Comparison of ENCODE assay signal across 15 cellular contexts in genomic region chr20:41572010-41572572, GRCh38. TPM values are rescaled to one million over a fixed set of nuclear protein-coding genes. Genes with fewer than 3 reads are reported as not detected.
DNase-seq lines count a peak whose midpoint lies in the region; ATAC-seq and TF ChIP-seq lines count a peak whose summit lies in the region.
"Had no signal": no experiment of that assay in that cellular context is flagged by ENCODE, and none has a peak within 500 bp of the region (broad histone marks: within the 10 kb centered on the region; RNA-seq: fewer than 3 reads in every experiment).

No MANE protein-coding gene starts in this region.

- H3K36me3 ChIP-seq in body of pancreas (replicated peaks in 1 of 2; ENCODE audit: insufficient read depth in 1 of 2, low read depth in 2 of 2): no peaks in the 10 kb centered on the region
- no peaks in the 10 kb centered on the region for H3K36me3 ChIP-seq in right lobe of liver
- H3K36me3 ChIP-seq in mammary epithelial cell (ENCODE audit: insufficient read depth, low read length): no peaks in the 10 kb centered on the region

- BruUV-seq in mammary epithelial cell (replicated peaks; lab: Mats Ljungman, UMichigan): no TSS peak

- TF ChIP-seq CTCF in LNCAP (IDR thresholded peaks at IDR 0.05) (peak; percentile 44; the same call in 1 of the 2 replicates), body of pancreas (IDR thresholded peaks at IDR 0.05) (peak in 2 of 7 experiments; percentile 17 to 40), right lobe of liver (IDR thresholded peaks at IDR 0.05) (peak in 1 of 4 donors; percentile 35), mammary epithelial cell (conservative IDR thresholded peaks at IDR 0.05 in 1 of 2, IDR thresholded peaks at IDR 0.05 in 1 of 2; ENCODE audit: extremely low read depth in 1 of 2, insufficient read depth in 1 of 2, low read depth in 1 of 2, low read length in 2 of 2) (no peak)

- no peak for ATAC-seq in body of pancreas
- peak; percentile 13 to 61 (median 31) for ATAC-seq in right lobe of liver
- ATAC-seq in GM18511 (IDR thresholded peaks at IDR 0.05; ENCODE audit: unreplicated experiment): no peak

- in situ Hi-C loops in mammary epithelial cell (cut with MboI; ENCODE audit: low sequenced_read_pairs in 2 of 2): loop anchor here in 1 of 2 donors (25.0 kb wide), 1 partner anchor 110 kb away; no protein-coding TSS in a partner anchor

- no peak overlapping the region for H3K9ac ChIP-seq in mammary epithelial cell (ENCODE audit: insufficient read depth, low read length)

- WGBS in body of pancreas, 2 donors: 69 to 71% methylated on average over 2 to 3 of the region's 3 CpGs
- 80% methylated on average over 3 of the region's 3 CpGs for WGBS in right lobe of liver (ENCODE audit: insufficient coverage, low coverage, low lambda C conversion rate, missing lambda C conversion rate)
- 70% methylated on average over 3 of the region's 3 CpGs for WGBS in mammary epithelial cell (ENCODE audit: low coverage, missing lambda C conversion rate)

- H3K4me2 ChIP-seq in mammary epithelial cell (ENCODE audit: insufficient read depth, low read depth, low read length): no peak overlapping the region

- CTCF ChIA-PET in mammary epithelial cell (lab: Charles Lee; ENCODE audit: low non-redundant PET): interaction anchor here (0.5 to 0.9 kb wide), 2 partner anchors 11 to 46 kb away, joined by 3 read pairs; partner anchors contain the start of gene CHD6

- H3K4me1 ChIP-seq in body of pancreas (peaks cover 29% of the 10 kb centered on the region), right lobe of liver (peaks cover 0 to 19% (median 8%) of the 10 kb centered on the region in 4 donors), mammary epithelial cell (ENCODE audit: insufficient read depth, low read length) (peaks cover 3% of the 10 kb centered on the region)

- H4K20me1 ChIP-seq in mammary epithelial cell (ENCODE audit: insufficient read depth, low read length): no peaks in the 10 kb centered on the region

- H3K9me3 ChIP-seq in body of pancreas: no peaks in the 10 kb centered on the region
- H3K9me3 ChIP-seq in right lobe of liver: no peaks in the 10 kb centered on the region
- H3K9me3 ChIP-seq in mammary epithelial cell (replicated peaks; ENCODE audit: insufficient read depth, low read length): no peaks in the 10 kb centered on the region

- DNase-seq in NCI-H345 (lab: John Stamatoyannopoulos, UW) (peak; percentile 26), NCI-H345 treated with DMSO at 0.1 percent for 48 hours (lab: John Stamatoyannopoulos, UW; ENCODE audit: unreplicated experiment) (no peak), body of pancreas (peak in 3 of 4 donors; percentile 16 to 35 (median 18)), right lobe of liver (no peak), mammary epithelial cell (no peak)
- no peak for DNase-seq in stimulated activated CD4-positive, alpha-beta T cell treated with anti-CD3 and anti-CD28 coated beads, Interleukin-4, amount 100 ng/mL, for 24 hours
- DNase-seq: activated CD4-positive, alpha-beta T cell treated with anti-CD3 and anti-CD28 coated beads for 48 hours; DMS153; NCI-H1048; NCI-H510A; RPMI8226; T-helper 2 cell had no signal

- TF ChIP-seq POLR2A in body of pancreas (IDR thresholded peaks at IDR 0.05) (no peak), right lobe of liver (IDR thresholded peaks at IDR 0.05) (no peak)

- no peak overlapping the region for H3K27ac ChIP-seq in body of pancreas
- H3K27ac ChIP-seq in right lobe of liver: no peak overlapping the region
- H3K27ac ChIP-seq in mammary epithelial cell (ENCODE audit: insufficient read depth, low read depth, low read length): no peak overlapping the region
- H3K27ac ChIP-seq: coronary artery had no signal

- no peaks in the 10 kb centered on the region for H3K27me3 ChIP-seq in body of pancreas
- H3K27me3 ChIP-seq in right lobe of liver: no peaks in the 10 kb centered on the region
- no peaks in the 10 kb centered on the region for H3K27me3 ChIP-seq in mammary epithelial cell (ENCODE audit: insufficient read depth, low read length)

- peaks cover 84% of the 10 kb centered on the region for H3K79me2 ChIP-seq in mammary epithelial cell (ENCODE audit: insufficient read depth, low read length)

- intact Hi-C loops in body of pancreas (cut with DNase I) (no loop called here), right lobe of liver (cut with DNase I) (no loop called here), mammary epithelial cell (cut with micrococcal nuclease) (loop anchor here (5.0 kb wide), 1 partner anchor 45 kb away; the partner anchor contains the start of gene CHD6)

- dilution Hi-C loops in mammary epithelial cell (cut with HindIII; ENCODE audit: low sequenced_read_pairs): no loop called here

- H2AFZ ChIP-seq in mammary epithelial cell (ENCODE audit: low read depth, low read length): no peak overlapping the region

- H3K4me3 ChIP-seq in body of pancreas: no peak overlapping the region
- H3K4me3 ChIP-seq in right lobe of liver: no peak overlapping the region
- H3K4me3 ChIP-seq in mammary epithelial cell (replicated peaks in 1 of 3; ENCODE audit: insufficient read depth in 1 of 3, low read depth in 2 of 3, low read length in 3 of 3): no peak overlapping the region
- H3K4me3 ChIP-seq: coronary artery had no signal

RNA-seq across cellular contexts. Expression of gene CHD6, which starts 46.1 kb away (rescaled TPM):
- total RNA-seq in body of pancreas: 10 to 100 TPM; 21.8 to 43.5 TPM
- total RNA-seq in right lobe of liver: 10 to 100 TPM in 5 of 6 experiments, 1 to 10 TPM in 1; 9.3 to 24.1 (median 16.6) TPM
- 10 to 100 TPM; 27.0 to 28.2 TPM for total RNA-seq in mammary epithelial cell
- polyA plus RNA-seq in mammary epithelial cell: 6.0 TPM
- polyA minus RNA-seq in mammary epithelial cell: 32.2 TPM

Comparison
In these comparisons a context has a peak if more than half of its experiments do, and no peak if none do; other contexts are left out.
1. DNase-seq: peak in NCI-H345 (single experiment) and body of pancreas (3 of 4); none in NCI-H345 treated with DMSO at 0.1 percent for 48 hours (single experiment), right lobe of liver (0 of 3), stimulated activated CD4-positive, alpha-beta T cell treated with anti-CD3 and anti-CD28 coated beads, Interleukin-4, amount 100 ng/mL, for 24 hours (single experiment) and mammary epithelial cell (single experiment).
2. ATAC-seq: peak in right lobe of liver (4 of 4); none in body of pancreas (single experiment) and GM18511 (single experiment).